Comparison of ENCODE assay signal across 8 cellular contexts in genomic region chr16:8958344-8958808, GRCh38. TPM values are rescaled to one million over a fixed set of nuclear protein-coding genes. Genes with fewer than 3 reads are reported as not detected.
DNase-seq lines count a peak whose midpoint lies in the region; ATAC-seq and TF ChIP-seq lines count a peak whose summit lies in the region.

No MANE protein-coding gene starts in this region.

- TF ChIP-seq CTCF in fibroblast of pulmonary artery (IDR thresholded peaks at IDR 0.05; ENCODE audit: low read length, missing control alignments) = no peak

- no peaks in the 10 kb centered on the region for H3K36me3 Mint-ChIP-seq in T-helper 17 cell (ENCODE audit: low read depth)

- no peak overlapping the region for H3K4me3 ChIP-seq in fibroblast of pulmonary artery (replicated peaks; ENCODE audit: low read depth, low read length)
- H3K4me3 ChIP-seq in skeletal muscle cell (ENCODE audit: low read depth, low read length) = no peak overlapping the region

- no peaks in the 10 kb centered on the region for H3K9me3 ChIP-seq in T-helper 17 cell (ENCODE audit: control insufficient read depth, low read length, poor library complexity, severe bottlenecking)

- no peaks in the 10 kb centered on the region for H3K27me3 Mint-ChIP-seq in T-helper 17 cell

- H3K27ac Mint-ChIP-seq in T-helper 17 cell = peak overlapping the region; percentile 96

- DNase-seq in activated effector memory CD4-positive, alpha-beta T cell treated with anti-CD3 and anti-CD28 coated beads, Interleukin-2, amount 50 U/mL, for 16 hours = peak; percentile 72
- DNase-seq in activated effector memory CD4-positive, alpha-beta T cell treated with Interleukin-2 at 50 U/mL for 16 hours = no peak
- DNase-seq in T-helper 17 cell (peak in 1 of 3 donors; percentile 22), fibroblast of pulmonary artery (ENCODE audit: low read depth) (peak; percentile 40), skeletal muscle cell (ENCODE audit: low read depth) (peak; percentile 11), NCI-H1417 (lab: John Stamatoyannopoulos, UW) (no peak), HUDEP-2 (lab: John Stamatoyannopoulos, UW; ENCODE audit: unreplicated experiment in 76 of 76) (no peak)

- H3K4me3 Mint-ChIP-seq in T-helper 17 cell = peak overlapping the region; percentile 97

- peaks cover 58% of the 10 kb centered on the region for H3K4me1 Mint-ChIP-seq in T-helper 17 cell

- ATAC-seq in T-helper 17 cell = no peak
- no peak for ATAC-seq in GM18868 (IDR thresholded peaks at IDR 0.05; ENCODE audit: unreplicated experiment)

RNA-seq across cellular contexts. Expression of gene USP7, which starts 5.3 kb away (rescaled TPM):
- total RNA-seq in T-helper 17 cell = 100 to 1,000 TPM; 259 to 282 TPM

Comparison
In these comparisons a context has a peak if more than half of its experiments do, and no peak if none do; other contexts are left out.
1. DNase-seq: peak in activated effector memory CD4-positive, alpha-beta T cell treated with anti-CD3 and anti-CD28 coated beads, Interleukin-2, amount 50 U/mL, for 16 hours (single experiment), fibroblast of pulmonary artery (single experiment) and skeletal muscle cell (single experiment); none in activated effector memory CD4-positive, alpha-beta T cell treated with Interleukin-2 at 50 U/mL for 16 hours (single experiment), NCI-H1417 (0 of 3) and HUDEP-2 (0 of 76).